Comparison of ENCODE assay signal across 12 cellular contexts in the genomic region with DNA sequence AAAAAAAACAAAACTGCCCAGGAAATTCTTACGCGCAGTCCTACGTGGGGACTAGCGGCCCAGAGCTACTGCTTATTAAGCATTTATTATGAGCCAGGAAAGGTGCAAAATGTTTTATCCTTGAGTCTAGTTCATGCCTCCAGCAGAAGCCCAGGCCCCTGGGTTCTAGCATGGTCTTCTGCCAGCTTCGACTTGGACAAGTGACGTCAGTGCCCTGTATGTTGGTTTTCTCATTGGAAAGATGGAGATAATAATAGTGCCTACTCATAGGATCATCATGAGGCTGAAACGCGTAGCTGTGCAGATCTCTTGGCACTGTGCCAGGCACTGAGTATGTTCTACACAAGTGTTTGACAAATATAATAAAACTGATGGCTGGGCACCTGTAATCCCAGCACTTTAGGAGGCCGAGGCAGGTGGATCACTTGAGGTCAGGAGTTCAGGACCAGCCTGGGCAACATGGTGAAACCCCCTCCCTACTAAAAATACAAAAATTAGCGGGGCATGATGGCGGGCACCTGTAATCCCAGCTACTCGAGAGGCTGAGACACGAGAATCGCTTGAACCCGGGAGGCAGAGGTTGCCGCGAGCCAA. TPM values are rescaled to one million over a fixed set of nuclear protein-coding genes. Genes with fewer than 3 reads are reported as not detected.
DNase-seq lines count a peak whose midpoint lies in the region; ATAC-seq and TF ChIP-seq lines count a peak whose summit lies in the region.
"Had no signal": no experiment of that assay in that cellular context is flagged by ENCODE, and none has a peak within 500 bp of the region (broad histone marks: within the 10 kb centered on the region; RNA-seq: fewer than 3 reads in every experiment).

No MANE protein-coding gene starts in this region.

- H3K4me1 ChIP-seq in BE2C (peaks cover 4% of the 10 kb centered on the region), Peyer's patch (peaks cover 0 to 18% (median 0%) of the 10 kb centered on the region in 4 donors)

- intact Hi-C loops in sciatic nerve (cut with DNase I), result no loop called here

- no peak for TF ChIP-seq CTCF in BE2C (IDR thresholded peaks at IDR 0.05; ENCODE audit: low read depth, low read length)
- no peak for TF ChIP-seq CTCF in Peyer's patch (IDR thresholded peaks at IDR 0.05)

- DNase-seq in BE2C, result peak; percentile 83
- DNase-seq in NCI-H1105 treated with DMSO at 0.1 percent for 48 hours (lab: John Stamatoyannopoulos, UW), result peak; percentile 98
- DNase-seq in Peyer's patch, result peak in 2 of 3 donors; percentile 75 to 86
- DNase-seq in fibroblast of peridontal ligament (ENCODE audit: extremely low read depth), result peak; percentile 29
- no peak for DNase-seq in sciatic nerve (ENCODE audit: low spot score)
- DNase-seq in MV-4-11 (lab: John Stamatoyannopoulos, UW), result no peak
- DNase-seq in iPS-NIHi11 (ENCODE audit: low spot score), result no peak
- DNase-seq: cortex of kidney, spleen had no signal

- H3K9me3 ChIP-seq in BE2C (no peaks in the 10 kb centered on the region), Peyer's patch (no peaks in the 10 kb centered on the region)

- H3K4me3 ChIP-seq in BE2C (ENCODE audit: low read depth, low read length), result no peak overlapping the region
- H3K4me3 ChIP-seq in Peyer's patch, result no peak overlapping the region
- H3K4me3 ChIP-seq: spleen had no signal

- no peak for TF ChIP-seq POLR2A in Peyer's patch (IDR thresholded peaks at IDR 0.05)

- H3K27me3 ChIP-seq in BE2C (no peaks in the 10 kb centered on the region), Peyer's patch (no peaks in the 10 kb centered on the region)

- no peak overlapping the region for H3K27ac ChIP-seq in Peyer's patch
- H3K27ac ChIP-seq: spleen had no signal

- no peaks in the 10 kb centered on the region for H3K36me3 ChIP-seq in BE2C
- no peaks in the 10 kb centered on the region for H3K36me3 ChIP-seq in Peyer's patch
- H3K36me3 ChIP-seq: spleen had no signal

- no peak for ATAC-seq in GM19324 (IDR thresholded peaks at IDR 0.05; ENCODE audit: low FRiP score, unreplicated experiment)
- no peak for ATAC-seq in sciatic nerve

RNA-seq across cellular contexts. Expression of a gene that starts 12.4 kb away (rescaled TPM):
- not detected for polyA plus RNA-seq in BE2C (2012; ENCODE audit: insufficient read depth, insufficient read length, low read depth)
- total RNA-seq in Peyer's patch, result 10 to 100 TPM in 1 of 4 donors, 1 to 10 TPM in 3; 2.5 to 14.6 (median 5.9) TPM
- not detected for total RNA-seq in sciatic nerve
- total RNA-seq: spleen, temporal lobe had no signal

RNA-seq across cellular contexts. Expression of a gene that starts 28.0 kb away (rescaled TPM):
- 6.4 TPM for polyA plus RNA-seq in BE2C (2012; ENCODE audit: insufficient read depth, insufficient read length, low read depth)
- 10 to 100 TPM in 2 of 4 donors, 1 to 10 TPM in 2; 8.2 to 17.6 (median 12.8) TPM for total RNA-seq in Peyer's patch
- 0.76 TPM for total RNA-seq in sciatic nerve
- polyA plus RNA-seq: CD14-positive monocyte had no signal

Comparison
In these comparisons a context has a peak if more than half of its experiments do, and no peak if none do; other contexts are left out.
1. DNase-seq: peak in BE2C (single experiment), NCI-H1105 treated with DMSO at 0.1 percent for 48 hours (single experiment), Peyer's patch (2 of 3) and fibroblast of peridontal ligament (single experiment); none in sciatic nerve (single experiment), MV-4-11 (single experiment) and iPS-NIHi11 (single experiment).